ENCODE assay signal across 7 cellular contexts in genomic region chr3:47379488-47379899, GRCh38. TPM values are rescaled to one million over a fixed set of nuclear protein-coding genes. Genes with fewer than 3 reads are reported as not detected.
DNase-seq lines count a peak whose midpoint lies in the region; ATAC-seq and TF ChIP-seq lines count a peak whose summit lies in the region.

No MANE protein-coding gene starts in this region.

- BruUV-seq in HCT116 (replicated peaks; lab: Mats Ljungman, UMichigan): no TSS peak

- TF ChIP-seq EP300 in gastroesophageal sphincter (IDR thresholded peaks at IDR 0.05): no peak

- RAD21 ChIA-PET in HCT116 (lab: Charles Lee; ENCODE audit: low non-redundant PET in 1 of 2, low total read pairs in 2 of 2, uncharacterized antibody in 2 of 2, unreplicated experiment in 2 of 2): no interaction called here

- H3K9me2 ChIP-seq in HCT116 (ENCODE audit: insufficient read depth): no peaks in the 10 kb centered on the region

- H2AFZ ChIP-seq in HCT116 (ENCODE audit: low read depth, low read length, poor library complexity, severe bottlenecking): no peak overlapping the region

- no peak for TF ChIP-seq RAD21 in HCT116 (IDR thresholded peaks at IDR 0.05; ENCODE audit: low read depth)

- H3K9me3 ChIP-seq in HCT116 (ENCODE audit: control insufficient read depth in 1 of 2, insufficient read depth in 1 of 2, low read depth in 1 of 2, low read length in 2 of 2): no peaks in the 10 kb centered on the region
- H3K9me3 ChIP-seq in gastroesophageal sphincter: no peaks in the 10 kb centered on the region
- no peaks in the 10 kb centered on the region for H3K9me3 ChIP-seq in skeletal muscle tissue (ENCODE audit: control insufficient read depth in 3 of 3, low read length in 3 of 3)

- POLR2A ChIA-PET in HCT116 (lab: Charles Lee): no interaction called here

- H3K27ac ChIP-seq in HCT116 (ENCODE audit: low read depth, low read length) (peak overlapping the region; percentile 83), gastroesophageal sphincter (peak overlapping the region in 3 of 4 donors; percentile 87 to 97 (median 96)), skeletal muscle tissue (ENCODE audit: low read depth, low read length) (peak overlapping the region; percentile 97)

- TF ChIP-seq POLR2A in HCT116 (IDR thresholded peaks at IDR 0.05; ENCODE audit: borderline replicate concordance, extremely low read depth, insufficient read depth, insufficient read length): no peak
- no peak for TF ChIP-seq POLR2A in gastroesophageal sphincter (IDR thresholded peaks at IDR 0.05)

- TF ChIP-seq CTCF in HCT116 (IDR thresholded peaks at IDR 0.05 in 2 of 3, conservative IDR thresholded peaks at IDR 0.05 in 1 of 3; ENCODE audit: borderline replicate concordance in 1 of 3, insufficient read depth in 1 of 3, low read depth in 2 of 3, low read length in 2 of 3) (no peak), WI38 (IDR thresholded peaks at IDR 0.05; ENCODE audit: low read depth, low read length) (no peak), gastroesophageal sphincter (IDR thresholded peaks at IDR 0.05) (no peak)

- CTCF ChIA-PET in HCT116 (lab: Charles Lee): no interaction called here

- DNase-seq in HCT116 (ENCODE audit: low read depth, low spot score) (no peak), HCEC 1CT (no peak), superior temporal gyrus (ENCODE audit: extremely low spot score) (no peak)
- DNase-seq in stimulated activated CD4-positive, alpha-beta T cell treated with anti-CD3 and anti-CD28 coated beads, Interleukin-15, amount 100 ng/mL, for 24 hours: no peak

- peak overlapping the region; percentile 94 for H3K9ac ChIP-seq in HCT116 (ENCODE audit: low read length)
- H3K9ac ChIP-seq in skeletal muscle tissue (ENCODE audit: low read depth in 1 of 3, low read length in 3 of 3): peak overlapping the region; percentile 95 to 99 (median 98)

- 86 to 87% methylated on average over 15 of the region's 16 CpGs for WGBS in gastroesophageal sphincter (ENCODE audit: low coverage in 1 of 2), 2 donors

- H3K79me2 ChIP-seq in HCT116 (ENCODE audit: insufficient read depth, low read length): peaks cover 49% of the 10 kb centered on the region

- intact Hi-C loops in HCT116 (cut with micrococcal nuclease): no loop called here

- H3K4me3 ChIP-seq in HCT116 (replicated peaks in 1 of 2; ENCODE audit: low read depth in 1 of 2, low read length in 2 of 2): peak overlapping the region; percentile 87 to 97
- peak overlapping the region; percentile 94 for H3K4me3 ChIP-seq in WI38 (ENCODE audit: low read depth, low read length)
- peak overlapping the region in 1 of 2 donors; percentile 63 for H3K4me3 ChIP-seq in gastroesophageal sphincter
- H3K4me3 ChIP-seq in skeletal muscle tissue (ENCODE audit: low read length in 3 of 3): peak overlapping the region; percentile 94 to 99 (median 97)

- no peaks in the 10 kb centered on the region for H3K36me3 ChIP-seq in HCT116 (ENCODE audit: control insufficient read depth in 1 of 2, insufficient read depth in 2 of 2, low read length in 2 of 2)
- no peaks in the 10 kb centered on the region for H3K36me3 ChIP-seq in gastroesophageal sphincter
- H3K36me3 ChIP-seq in skeletal muscle tissue (ENCODE audit: control insufficient read depth in 3 of 3, insufficient read depth in 3 of 3, low read length in 3 of 3): peaks cover 0 to 3% (median 0%) of the 10 kb centered on the region in 3 donors

- no peaks in the 10 kb centered on the region for H3K27me3 ChIP-seq in HCT116 (ENCODE audit: insufficient read depth, low read length)
- H3K27me3 ChIP-seq in gastroesophageal sphincter: no peaks in the 10 kb centered on the region
- H3K27me3 ChIP-seq in skeletal muscle tissue (ENCODE audit: control insufficient read depth in 3 of 3, insufficient read depth in 3 of 3, low read length in 3 of 3): no peaks in the 10 kb centered on the region

- H3K4me1 ChIP-seq in HCT116 (ENCODE audit: control insufficient read depth in 1 of 2, insufficient read depth in 2 of 2, low read length in 2 of 2): peaks cover 9 to 25% of the 10 kb centered on the region in 2 experiments
- H3K4me1 ChIP-seq in gastroesophageal sphincter: peaks cover 0 to 45% (median 9%) of the 10 kb centered on the region in 3 donors
- peaks cover 28 to 42% (median 33%) of the 10 kb centered on the region in 3 donors for H3K4me1 ChIP-seq in skeletal muscle tissue (ENCODE audit: control insufficient read depth in 3 of 3, insufficient read depth in 3 of 3, low read length in 3 of 3)

- H3K4me2 ChIP-seq in HCT116 (ENCODE audit: low read length): peak overlapping the region; percentile 88

- no peaks in the 10 kb centered on the region for H4K20me1 ChIP-seq in HCT116 (ENCODE audit: insufficient read depth)

- ATAC-seq in HCT116 (no peak), gastroesophageal sphincter (no peak)

TF ChIP-seq in HCT116, 20 proteins besides CTCF, POLR2A, EP300 and RAD21:
- TF ChIP-seq SP1 (IDR thresholded peaks at IDR 0.05; ENCODE audit: low read depth) (no peak), ZBTB33 (IDR thresholded peaks at IDR 0.05; ENCODE audit: extremely low read depth, insufficient replicate concordance, low read length) (no peak), POLR2AphosphoS5 (IDR thresholded peaks at IDR 0.05; ENCODE audit: low read depth, low read length) (no peak), ATF3 (IDR thresholded peaks at IDR 0.05) (no peak)

RNA-seq across cellular contexts. Expression of gene PTPN23, which starts 1.3 kb away (rescaled TPM):
- total RNA-seq in HCT116 (2021; ENCODE audit: unreplicated experiment) (56.5 TPM), gastroesophageal sphincter (10 to 100 TPM in 3 of 4 donors, 1 to 10 TPM in 1; 9.1 to 34.2 (median 19.5) TPM), skeletal muscle tissue (17.2 TPM)
- 34.9 and 39.5 TPM in 2 replicates for polyA plus RNA-seq in HCT116 (2012)
